In genomic region chr17:44902135-44902760, GRCh38 we compare ENCODE assay signal across 28 cellular contexts. TPM values are rescaled to one million over a fixed set of nuclear protein-coding genes. Genes with fewer than 3 reads are reported as not detected.
DNase-seq lines count a peak whose midpoint lies in the region; ATAC-seq and TF ChIP-seq lines count a peak whose summit lies in the region.
"Had no signal": no experiment of that assay in that cellular context is flagged by ENCODE, and none has a peak within 500 bp of the region (broad histone marks: within the 10 kb centered on the region; RNA-seq: fewer than 3 reads in every experiment).

No MANE protein-coding gene starts in this region.

- 85 to 88% methylated on average over 17 of the region's 17 CpGs for WGBS in GM23248 (ENCODE audit: low coverage in 1 of 2, low lambda C conversion rate in 2 of 2, missing lambda C conversion rate in 2 of 2), 2 experiments

- TF ChIP-seq CTCF in RWPE1 (conservative IDR thresholded peaks at IDR 0.05; ENCODE audit: low read depth) = no peak
- TF ChIP-seq CTCF in chondrocyte (IDR thresholded peaks at IDR 0.05) = no peak
- TF ChIP-seq CTCF in osteoblast (IDR thresholded peaks at IDR 0.05; ENCODE audit: extremely low read depth, low read depth, low read length) = no peak

- no peaks in the 10 kb centered on the region for H3K9me3 Mint-ChIP-seq in chondrocyte (ENCODE audit: low read depth)
- H3K9me3 Mint-ChIP-seq in natural killer cell treated with Interleukin-12 subunit alpha and Interleukin-12 subunit beta and Interleukin-15 and Interleukin-18, amount 100 ng/mL, for 72 hours = no peaks in the 10 kb centered on the region

- POLR2A ChIA-PET in RWPE1 (lab: Yijun Ruan, JAX; ENCODE audit: low non-redundant PET) = interaction anchor here (0.8 kb wide), 1 partner anchor 8 kb away, joined by 4 read pairs; no protein-coding TSS in a partner anchor

- no peaks in the 10 kb centered on the region for H3K9me2 ChIP-seq in GM23248 (ENCODE audit: insufficient read depth)

- peaks cover 18% of the 10 kb centered on the region for H3F3A ChIP-seq in GM23248 (ENCODE audit: insufficient read depth)

- no peak overlapping the region for H3K9ac ChIP-seq in GM23248

- peaks cover 54% of the 10 kb centered on the region for H3K4me1 Mint-ChIP-seq in chondrocyte (ENCODE audit: low read depth)
- peaks cover 7 to 18% of the 10 kb centered on the region in 2 donors for H3K4me1 Mint-ChIP-seq in natural killer cell treated with Interleukin-12 subunit alpha and Interleukin-12 subunit beta and Interleukin-15 and Interleukin-18, amount 100 ng/mL, for 72 hours (ENCODE audit: low read depth in 2 of 2)

- no peak overlapping the region for H2AFZ ChIP-seq in GM23248
- peak overlapping the region; percentile 54 for H2AFZ ChIP-seq in osteoblast (ENCODE audit: low read length)
- H2AFZ ChIP-seq: hepatocyte had no signal

- H3K36me3 ChIP-seq in GM23248 (ENCODE audit: low read depth) = no peaks in the 10 kb centered on the region
- H3K36me3 ChIP-seq in osteoblast (ENCODE audit: insufficient read depth, low read length) = no peaks in the 10 kb centered on the region
- H3K36me3 ChIP-seq: gastroesophageal sphincter, neutrophil, prostate gland, right lobe of liver, stomach had no signal

- H3K4me1 ChIP-seq in GM23248 (ENCODE audit: insufficient read depth) (peaks cover 50% of the 10 kb centered on the region), osteoblast (ENCODE audit: insufficient read depth, low read length) (peaks cover 56% of the 10 kb centered on the region)

- ATAC-seq in natural killer cell treated with Interleukin-12 subunit alpha and Interleukin-12 subunit beta and Interleukin-15 and Interleukin-18, amount 100 ng/mL, for 72 hours = no peak
- ATAC-seq: gastroesophageal sphincter, right lobe of liver had no signal

- H3K36me3 Mint-ChIP-seq in chondrocyte (ENCODE audit: low read depth) = no peaks in the 10 kb centered on the region
- peaks cover 6% of the 10 kb centered on the region for H3K36me3 Mint-ChIP-seq in natural killer cell treated with Interleukin-12 subunit alpha and Interleukin-12 subunit beta and Interleukin-15 and Interleukin-18, amount 100 ng/mL, for 72 hours

- H3K4me2 ChIP-seq in GM23248 (ENCODE audit: unreplicated experiment) (peak overlapping the region; percentile 92), osteoblast (ENCODE audit: insufficient read depth, low read length) (peak overlapping the region; percentile 96)
- H3K4me2 ChIP-seq: hepatocyte had no signal

- DNase-seq in GM23248 (no peak), RWPE1 (ENCODE audit: low spot score) (no peak), chondrocyte (ENCODE audit: low spot score) (no peak), osteoblast (ENCODE audit: insufficient read length, low spot score, missing footprints) (no peak), OCI-M2 (lab: John Stamatoyannopoulos, UW; ENCODE audit: unreplicated experiment) (no peak), NCI-H1417 treated with DMSO at 0.1 percent for 48 hours (lab: John Stamatoyannopoulos, UW) (no peak)
- no peak for DNase-seq in natural killer cell treated with Interleukin-12 subunit alpha and Interleukin-12 subunit beta and Interleukin-15 and Interleukin-18, amount 100 ng/mL, for 72 hours (ENCODE audit: low spot score)
- DNase-seq: activated CD4-positive, alpha-beta T cell treated with anti-CD3 and anti-CD28 coated beads, Interleukin-2, amount 50 U/mL, for 48 hours; activated gamma-delta T cell treated with Interleukin-2 at 50 U/mL for 16 hours; activated T-cell treated with anti-CD3 and anti-CD28 coated beads, Interleukin-2, amount 50 U/mL, for 48 hours; DMS79 treated with DMSO at 0.1 percent for 48 hours; GDM1; NCI-H1048; NCI-H187; stimulated activated CD4-positive, alpha-beta T cell treated with anti-CD3 and anti-CD28 coated beads, Interleukin-12 subunit alpha, Interleukin-12 subunit beta, amount 100 ng/mL, for 4 hours; stimulated activated CD4-positive, alpha-beta T cell treated with anti-CD3 and anti-CD28 coated beads, Interleukin-2, amount 100 ng/mL, for 48 hours; stomach had no signal

- no peaks in the 10 kb centered on the region for H3K9me3 ChIP-seq in GM23248 (ENCODE audit: low read depth)
- no peaks in the 10 kb centered on the region for H3K9me3 ChIP-seq in osteoblast (ENCODE audit: low read depth, low read length)
- H3K9me3 ChIP-seq: gastroesophageal sphincter, neutrophil, prostate gland, right lobe of liver, stomach had no signal

- H3K27ac Mint-ChIP-seq in chondrocyte (ENCODE audit: unreplicated experiment) = peak overlapping the region; percentile 69
- no peak overlapping the region for H3K27ac Mint-ChIP-seq in natural killer cell treated with Interleukin-12 subunit alpha and Interleukin-12 subunit beta and Interleukin-15 and Interleukin-18, amount 100 ng/mL, for 72 hours

- H3K27me3 ChIP-seq in GM23248 (replicated peaks; ENCODE audit: insufficient read depth) = no peaks in the 10 kb centered on the region
- no peaks in the 10 kb centered on the region for H3K27me3 ChIP-seq in osteoblast (ENCODE audit: insufficient read depth, low read length)
- H3K27me3 ChIP-seq: hepatocyte, neutrophil, right lobe of liver, stomach had no signal

- no peaks in the 10 kb centered on the region for H3K27me3 Mint-ChIP-seq in chondrocyte (ENCODE audit: low read depth)
- peaks cover 5 to 10% of the 10 kb centered on the region in 2 donors for H3K27me3 Mint-ChIP-seq in natural killer cell treated with Interleukin-12 subunit alpha and Interleukin-12 subunit beta and Interleukin-15 and Interleukin-18, amount 100 ng/mL, for 72 hours

- H3K4me3 ChIP-seq in GM23248 = no peak overlapping the region
- no peak overlapping the region for H3K4me3 ChIP-seq in osteoblast (ENCODE audit: insufficient read depth, low read length)
- H3K4me3 ChIP-seq: gastroesophageal sphincter, hepatocyte, lung, prostate gland, right lobe of liver, stomach had no signal

- H4K20me1 ChIP-seq in GM23248 (ENCODE audit: insufficient read depth) (no peaks in the 10 kb centered on the region), osteoblast (ENCODE audit: insufficient read depth, low read length) (no peaks in the 10 kb centered on the region)

- CTCF ChIA-PET in RWPE1 (lab: Yijun Ruan, JAX) = interaction anchor here (0.5 to 1.6 kb wide), 3 partner anchors 8 to 184 kb away, joined by 4 to 7 read pairs (median 5); no protein-coding TSS in a partner anchor

- H3K4me3 Mint-ChIP-seq in chondrocyte (ENCODE audit: unreplicated experiment) = no peak overlapping the region
- H3K4me3 Mint-ChIP-seq in natural killer cell treated with Interleukin-12 subunit alpha and Interleukin-12 subunit beta and Interleukin-15 and Interleukin-18, amount 100 ng/mL, for 72 hours = no peak overlapping the region

- H3K27ac ChIP-seq in GM23248 (0 out of 2 replicates have a peak overlapping the region, but pooled peaks have one; percentile 31), RWPE1 (peak overlapping the region; percentile 47), osteoblast (ENCODE audit: low read depth, low read length) (peak overlapping the region; percentile 99)
- H3K27ac ChIP-seq: C4-2B, hepatocyte, neutrophil, prostate gland, right lobe of liver had no signal

- H3K79me2 ChIP-seq in GM23248 (ENCODE audit: insufficient read depth) = peaks cover 19% of the 10 kb centered on the region
- H3K79me2 ChIP-seq in osteoblast (ENCODE audit: insufficient read depth, low read length) = peaks cover 20% of the 10 kb centered on the region

- in situ Hi-C loops in GM23248 (cut with MboI) = no loop called here

RNA-seq across cellular contexts. Expression of gene EFTUD2, which starts 3.0 kb away (rescaled TPM):
- 63.7 and 71.2 TPM in 2 replicates for total RNA-seq in GM23248 (2014; rRNA removed; shearing (Covaris generic))
- polyA plus RNA-seq in GM23248 (2016; fragmentation: Nextera tagmentation; extraction: Ambion mirVana) = 60.1 and 60.4 TPM in 2 replicates
- total RNA-seq in chondrocyte (71.9 to 99.2 TPM (median 75.9 TPM) in 3 replicates), osteoblast (72.7 and 81.0 TPM in 2 replicates)
- 100 to 1,000 TPM; 192 to 232 TPM for total RNA-seq in natural killer cell treated with Interleukin-12 subunit alpha and Interleukin-12 subunit beta and Interleukin-15 and Interleukin-18, amount 100 ng/mL, for 72 hours

RNA-seq across cellular contexts. Expression of gene GFAP, which starts 13.1 kb away (rescaled TPM):
- 1.1 TPM in 1 of 2 replicates, not detected in the other for total RNA-seq in GM23248 (2014; rRNA removed; shearing (Covaris generic))
- polyA plus RNA-seq in GM23248 (2016; fragmentation: Nextera tagmentation; extraction: Ambion mirVana) = 0.49 and 0.52 TPM in 2 replicates
- total RNA-seq in chondrocyte (0.55 to 1.0 TPM in 2 of 3 replicates, not detected in the other), osteoblast (under 0.01 TPM in 2 replicates)
- total RNA-seq in natural killer cell treated with Interleukin-12 subunit alpha and Interleukin-12 subunit beta and Interleukin-15 and Interleukin-18, amount 100 ng/mL, for 72 hours = not detected
- total RNA-seq: dermis microvascular lymphatic vessel endothelial cell; RPMI7951; T-helper 1 cell treated with Interleukin-12 subunit alpha and Interleukin-12 subunit beta and Interleukin-4 antibody, amounts not matched to agents 30 ng/mL and 1 ng/mL, for 36 hours had no signal
- polyA plus RNA-seq: hepatocyte had no signal

RNA-seq across cellular contexts. Expression of gene KIF18B, which starts 45.3 kb away (rescaled TPM):
- total RNA-seq in GM23248 (2014; rRNA removed; shearing (Covaris generic)) = 1.4 and 2.1 TPM in 2 replicates
- 4.5 and 4.6 TPM in 2 replicates for polyA plus RNA-seq in GM23248 (2016; fragmentation: Nextera tagmentation; extraction: Ambion mirVana)
- total RNA-seq in chondrocyte (3.9 to 7.7 TPM (median 5.2 TPM) in 3 replicates), osteoblast (0.72 and 1.2 TPM in 2 replicates)
- total RNA-seq in natural killer cell treated with Interleukin-12 subunit alpha and Interleukin-12 subunit beta and Interleukin-15 and Interleukin-18, amount 100 ng/mL, for 72 hours = 100 to 1,000 TPM in 1 of 2 donors, 10 to 100 TPM in 1; 26.5 to 100 TPM
- polyA plus RNA-seq: IgD-negative memory B cell had no signal

RNA-seq across cellular contexts. Expression of gene HIGD1B, which starts 54.6 kb away (rescaled TPM):
- not detected in 2 replicates for total RNA-seq in GM23248 (2014; rRNA removed; shearing (Covaris generic))
- not detected in 2 replicates for polyA plus RNA-seq in GM23248 (2016; fragmentation: Nextera tagmentation; extraction: Ambion mirVana)
- total RNA-seq in chondrocyte (0.82 to 0.97 TPM in 2 of 3 replicates, not detected in the other), osteoblast (not detected in 2 replicates)
- total RNA-seq in natural killer cell treated with Interleukin-12 subunit alpha and Interleukin-12 subunit beta and Interleukin-15 and Interleukin-18, amount 100 ng/mL, for 72 hours = not detected
- total RNA-seq: dermis microvascular lymphatic vessel endothelial cell; hepatocyte; prostate gland; right lobe of liver; RPMI7951; T-helper 1 cell treated with Interleukin-12 subunit alpha and Interleukin-12 subunit beta and Interleukin-4 antibody, amounts not matched to agents 30 ng/mL and 1 ng/mL, for 36 hours had no signal
- polyA plus RNA-seq: hepatocyte, IgD-negative memory B cell had no signal

Comparison
In these comparisons a context has a peak if more than half of its experiments do, and no peak if none do; other contexts are left out.
1. H3K27ac ChIP-seq: peak in every context shown above with its lines; median percentile 99 in osteoblast; 47 in RWPE1; 31 in GM23248.